ENCODE assay signal across 15 cellular contexts in genomic region chr18:43751835-43752234, GRCh38.
DNase-seq lines count a peak whose midpoint lies in the region; ATAC-seq lines count a peak whose summit lies in the region.
"Had no signal": no experiment of that assay in that cellular context is flagged by ENCODE, and none has a peak within 500 bp of the region (broad histone marks: within the 10 kb centered on the region; RNA-seq: fewer than 3 reads in every experiment).

No MANE protein-coding gene starts in this region.

- ATAC-seq in GM19463 (IDR thresholded peaks at IDR 0.05; ENCODE audit: unreplicated experiment), result no peak
- ATAC-seq: HepG2 had no signal

- no peaks in the 10 kb centered on the region for H3K36me3 ChIP-seq in adipocyte (ENCODE audit: control insufficient read depth, insufficient read depth, low read length, severe bottlenecking)
- H3K36me3 ChIP-seq: BLaER1 treated with 17β-estradiol and CSF1 and Interleukin-3, amounts not matched to agents 10 nM and 100 nM had no signal

- peak overlapping the region; percentile 35 for H3K4me3 ChIP-seq in adipocyte (ENCODE audit: low read length)
- H3K4me3 ChIP-seq: BLaER1 treated with 17β-estradiol and CSF1 and Interleukin-3, amounts not matched to agents 10 nM and 100 nM had no signal

- DNase-seq in DMS79 treated with DMSO at 0.1 percent for 48 hours (lab: John Stamatoyannopoulos, UW) (peak; percentile 6), DMS79 (lab: John Stamatoyannopoulos, UW) (no peak), adipocyte (ENCODE audit: low read depth) (peak; percentile 8), fibroblast of peridontal ligament (ENCODE audit: extremely low read depth) (peak; percentile 13), foreskin melanocyte (no peak), substantia nigra (lab: John Stamatoyannopoulos, UW) (no peak)
- DNase-seq: 8988T; ACHN; Calu3; CD4-positive, CD25-positive, alpha-beta regulatory T cell; DMS 273 treated with DMSO at 0.1 percent for 48 hours; GF-D8 had no signal

- H3K9ac ChIP-seq in adipocyte (ENCODE audit: low read length), result no peak overlapping the region
- H3K9ac ChIP-seq: BLaER1 treated with 17β-estradiol and CSF1 and Interleukin-3, amounts not matched to agents 10 nM and 100 nM had no signal

- peaks cover 24% of the 10 kb centered on the region for H3K9me3 ChIP-seq in adipocyte (ENCODE audit: control insufficient read depth, low read length)

- H3K4me1 ChIP-seq in adipocyte (ENCODE audit: control insufficient read depth, insufficient read depth, low read length), result peaks cover 5% of the 10 kb centered on the region

- no peaks in the 10 kb centered on the region for H3K27me3 ChIP-seq in adipocyte (replicated peaks; ENCODE audit: control insufficient read depth, insufficient read depth, low read length)
- H3K27me3 ChIP-seq: BLaER1 treated with 17β-estradiol and CSF1 and Interleukin-3, amounts not matched to agents 10 nM and 100 nM had no signal

- no peak overlapping the region for H3K27ac ChIP-seq in substantia nigra (ENCODE audit: low read depth, low read length, poor library complexity, severe bottlenecking)
- H3K27ac ChIP-seq: BLaER1 treated with 17β-estradiol and CSF1 and Interleukin-3, amounts not matched to agents 10 nM and 100 nM had no signal

Comparison
In these comparisons a context has a peak if more than half of its experiments do, and no peak if none do; other contexts are left out.
1. DNase-seq: peak in DMS79 treated with DMSO at 0.1 percent for 48 hours (single experiment), adipocyte (single experiment) and fibroblast of peridontal ligament (single experiment); none in DMS79 (single experiment), foreskin melanocyte (single experiment) and substantia nigra (0 of 49).